Comparison of ENCODE assay signal across 1 cellular context in the genomic region with DNA sequence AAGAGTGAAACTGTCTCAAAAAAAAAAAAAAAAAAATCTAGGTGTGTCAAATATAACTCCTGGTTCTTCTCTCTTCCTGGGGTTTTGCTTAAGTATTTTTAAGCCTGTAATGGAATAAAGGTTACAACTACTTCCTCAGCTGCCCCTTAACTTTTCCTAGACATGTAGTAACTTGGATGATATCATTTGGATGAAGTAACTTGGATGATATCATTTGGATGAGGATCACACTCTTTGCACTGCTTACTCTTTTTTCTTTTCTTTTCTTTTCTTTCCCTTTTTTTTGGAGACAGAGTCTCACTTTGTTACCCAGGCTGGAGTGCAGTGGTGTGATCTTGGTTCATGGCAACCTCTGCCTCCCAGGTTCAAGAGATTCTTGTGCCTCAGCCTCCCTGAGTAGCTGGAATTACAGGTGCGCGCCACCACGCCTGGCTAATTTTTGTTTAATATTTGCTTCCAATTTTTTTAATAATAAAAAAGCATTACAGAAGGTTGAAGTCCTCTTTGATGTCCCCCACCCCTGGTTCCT.
TF ChIP-seq lines count a peak whose summit lies in the region.

No MANE protein-coding gene starts in this region.

TF ChIP-seq in K562, 482 proteins besides CTCF, POLR2A, EP300 and RAD21:
- TF ChIP-seq, protein P1, sequence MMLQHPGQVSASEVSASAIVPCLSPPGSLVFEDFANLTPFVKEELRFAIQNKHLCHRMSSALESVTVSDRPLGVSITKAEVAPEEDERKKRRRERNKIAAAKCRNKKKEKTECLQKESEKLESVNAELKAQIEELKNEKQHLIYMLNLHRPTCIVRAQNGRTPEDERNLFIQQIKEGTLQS (IDR thresholded peaks at IDR 0.05) = peak; percentile 36; the same call in 1 of the 2 replicates
- TF ChIP-seq, protein P1 (CRISPR knock-in tag; conservative IDR thresholded peaks at IDR 0.05) = no peak
- TF ChIP-seq HNRNPK (IDR thresholded peaks at IDR 0.05; ENCODE audit: low read depth, low read length, poor library complexity, severe bottlenecking) = no peak
